ENCODE assay signal across 1 cellular context in genomic region chr19:6457958-6458694, GRCh38.
TF ChIP-seq lines count a peak whose summit lies in the region.

No MANE protein-coding gene starts in this region.

TF ChIP-seq in K562, 482 proteins besides CTCF, POLR2A, EP300 and RAD21:
- TF ChIP-seq ZNF354B (CRISPR knock-in tag; IDR thresholded peaks at IDR 0.05) (no peak), ATF3 (IDR thresholded peaks at IDR 0.05) (peak; percentile 96), ATF3 (CRISPR knock-in tag; conservative IDR thresholded peaks at IDR 0.05) (peak; percentile 76; the same call in 1 of the 2 replicates), USF1 (CRISPR knock-in tag; IDR thresholded peaks at IDR 0.05) (0 out of 2 replicates have a peak, but pooled peaks have one; percentile 20), ZNF589 (CRISPR knock-in tag; IDR thresholded peaks at IDR 0.05; ENCODE audit: low read depth) (0 out of 2 replicates have a peak, but pooled peaks have one; percentile 33), SMARCE1 (IDR thresholded peaks at IDR 0.05) (peak; percentile 19; the same call in 1 of the 2 replicates), ARID1B (IDR thresholded peaks at IDR 0.05) (peak; percentile 49), ZNF511 (CRISPR knock-in tag; IDR thresholded peaks at IDR 0.05) (0 out of 2 replicates have a peak, but pooled peaks have one; percentile 49), ZBTB33 (CRISPR knock-in tag; IDR thresholded peaks at IDR 0.05) (0 out of 2 replicates have a peak, but pooled peaks have one; percentile 61), MEF2D (tag; conservative IDR thresholded peaks at IDR 0.05; ENCODE audit: low read depth) (peak; percentile 81), FOS (IDR thresholded peaks at IDR 0.05; ENCODE audit: extremely low read depth, insufficient read length) (peak; percentile 6), ILK (tag; IDR thresholded peaks at IDR 0.05; ENCODE audit: borderline replicate concordance, low read depth) (no peak), JUN (IDR thresholded peaks at IDR 0.05; ENCODE audit: borderline replicate concordance, low read depth, low read length) (peak; percentile 80), JUN (CRISPR knock-in tag; IDR thresholded peaks at IDR 0.05; ENCODE audit: borderline replicate concordance) (peak; percentile 94), ZC3H4 (CRISPR knock-in tag; IDR thresholded peaks at IDR 0.05; ENCODE audit: borderline replicate concordance) (0 out of 2 replicates have a peak, but pooled peaks have one; percentile 1), CBX3 (IDR thresholded peaks at IDR 0.05; ENCODE audit: borderline replicate concordance in 1 of 2, low read length in 2 of 2) (no peak), MEF2A (IDR thresholded peaks at IDR 0.05; ENCODE audit: control insufficient read depth, low read depth, low read length) (peak; percentile 99), ZFPM2 (CRISPR knock-in tag; IDR thresholded peaks at IDR 0.05) (no peak), MBD2 (IDR thresholded peaks at IDR 0.05; ENCODE audit: borderline replicate concordance, low read depth) (peak; percentile 32; the same call in 1 of the 2 replicates), JUND (IDR thresholded peaks at IDR 0.05; ENCODE audit: borderline replicate concordance, low read depth, low read length) (peak; percentile 96), JUND (tag; IDR thresholded peaks at IDR 0.05; ENCODE audit: borderline replicate concordance, low read depth, low read length) (peak; percentile 90; the same call in 2 of the 3 replicates), DPF2 (IDR thresholded peaks at IDR 0.05) (peak; percentile 52; the same call in 1 of the 2 replicates), MAZ (CRISPR knock-in tag; conservative IDR thresholded peaks at IDR 0.05 in 1 of 2, IDR thresholded peaks at IDR 0.05 in 1 of 2) (peak in 1 of 2 experiments; percentile 13; a peak in 1 of 4 replicates), ATF7 (IDR thresholded peaks at IDR 0.05) (0 out of 2 replicates have a peak, but pooled peaks have one; percentile 41), E2F6 (IDR thresholded peaks at IDR 0.05; ENCODE audit: borderline replicate concordance in 1 of 2, extremely low read depth in 1 of 2, insufficient read depth in 1 of 2, insufficient read length in 1 of 2, low read depth in 1 of 2, low read length in 1 of 2, poor library complexity in 1 of 2, severe bottlenecking in 1 of 2) (peak in 1 of 2 experiments; percentile 56), VEZF1 (CRISPR knock-in tag; IDR thresholded peaks at IDR 0.05) (peak; percentile 32; the same call in 1 of the 2 replicates), FOSL1 (tag; conservative IDR thresholded peaks at IDR 0.05) (peak; percentile 74), RBM25 (IDR thresholded peaks at IDR 0.05; ENCODE audit: low read depth, low read length, severe bottlenecking) (no peak), SAFB2 (IDR thresholded peaks at IDR 0.05; ENCODE audit: borderline replicate concordance, low read depth, low read length, severe bottlenecking) (no peak), ESRRA (IDR thresholded peaks at IDR 0.05; ENCODE audit: borderline replicate concordance, low read depth) (peak; percentile 94)
